Comparison of ENCODE assay signal across 7 cellular contexts in the genomic region with DNA sequence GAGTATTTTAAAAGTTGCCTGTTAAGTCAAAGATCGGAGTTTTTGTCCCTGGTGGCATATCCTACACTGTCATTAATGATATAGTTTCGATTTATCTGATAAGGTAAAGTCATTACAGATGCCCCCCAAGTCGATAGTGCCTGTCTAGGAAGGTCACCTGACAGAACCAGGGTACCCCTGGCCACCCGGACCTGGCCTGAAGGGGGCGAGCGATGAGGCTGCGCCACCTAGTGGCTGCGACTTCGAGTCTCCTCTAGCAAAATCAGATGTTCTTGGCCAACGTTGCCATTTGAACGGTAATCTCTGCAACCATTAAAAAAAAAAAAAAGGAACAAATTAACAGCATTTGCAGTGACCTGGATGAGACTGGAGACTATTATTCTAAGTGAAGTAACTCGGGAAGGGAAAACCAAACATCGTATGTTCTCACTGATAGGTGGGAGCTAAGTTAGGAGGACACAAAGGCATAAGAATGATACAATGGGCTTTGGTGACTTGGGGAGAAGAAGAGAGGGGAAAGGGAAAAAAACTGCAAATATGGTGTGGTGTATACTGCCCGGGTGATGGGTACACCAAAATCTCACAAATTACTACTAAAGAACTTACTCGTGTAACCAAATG.
DNase-seq lines count a peak whose midpoint lies in the region; ATAC-seq and TF ChIP-seq lines count a peak whose summit lies in the region.

No MANE protein-coding gene starts in this region.

- H3K9me3 Mint-ChIP-seq in activated CD8-positive, alpha-beta T cell treated with anti-CD3 and anti-CD28 coated beads, Interleukin-2, amount 10 ng/mL, durations not matched to agents 7 days and 5 days (ENCODE audit: insufficient read depth) = no peaks in the 10 kb centered on the region
- peaks cover 9% of the 10 kb centered on the region for H3K9me3 Mint-ChIP-seq in osteocyte (ENCODE audit: unreplicated experiment)

- no peak overlapping the region for H3K9ac ChIP-seq in GM23248

- H3K27ac ChIP-seq in GM23248 = no peak overlapping the region
- no peak overlapping the region for H3K27ac ChIP-seq in foreskin keratinocyte

- in situ Hi-C loops in GM23248 (cut with MboI) (loop anchor here (10.0 to 25.0 kb wide), 3 partner anchors 212 to 445 kb away; a partner anchor contains a TSS), KBM-7 (cut with MboI; ENCODE audit: low pct_unique_long_range_greater_than_20kb, low sequenced_read_pairs) (no loop called here)

- WGBS in GM23248 (ENCODE audit: low coverage in 1 of 2, low lambda C conversion rate in 2 of 2, missing lambda C conversion rate in 2 of 2), 2 experiments = 19 to 23% methylated on average over 15 of the region's 15 CpGs

- DNase-seq in GM23248 = peak; percentile 77
- peak; percentile 48 for DNase-seq in KBM-7
- DNase-seq in activated CD8-positive, alpha-beta T cell treated with anti-CD3 and anti-CD28 coated beads, Interleukin-2, amount 10 ng/mL, durations not matched to agents 7 days and 5 days = peak; percentile 43
- DNase-seq in foreskin keratinocyte = no peak
- DNase-seq in osteocyte (ENCODE audit: extremely low spot score, unreplicated experiment) = peak; percentile 85
- no peak for DNase-seq in activated effector memory CD4-positive, alpha-beta T cell treated with Interleukin-2 at 50 U/mL for 16 hours

- peak; percentile 60 for ATAC-seq in activated CD8-positive, alpha-beta T cell treated with anti-CD3 and anti-CD28 coated beads, Interleukin-2, amount 10 ng/mL, durations not matched to agents 7 days and 5 days
- peak; percentile 23 for ATAC-seq in foreskin keratinocyte

- H3K79me2 ChIP-seq in GM23248 (ENCODE audit: insufficient read depth) = peaks cover 72% of the 10 kb centered on the region

- CTCF ChIA-PET in activated CD8-positive, alpha-beta T cell treated with anti-CD3 and anti-CD28 coated beads, Interleukin-2, amount 10 ng/mL, durations not matched to agents 7 days and 5 days (lab: Charles Lee) = interaction anchor here (0.6 to 1.6 kb wide), 4 partner anchors 9 to 453 kb away, joined by 3 to 7 read pairs (median 4); no protein-coding TSS in a partner anchor

- H3K27me3 ChIP-seq in GM23248 (replicated peaks; ENCODE audit: insufficient read depth) = no peaks in the 10 kb centered on the region
- H3K27me3 ChIP-seq in foreskin keratinocyte = no peaks in the 10 kb centered on the region

- H3K4me1 Mint-ChIP-seq in activated CD8-positive, alpha-beta T cell treated with anti-CD3 and anti-CD28 coated beads, Interleukin-2, amount 10 ng/mL, durations not matched to agents 7 days and 5 days (ENCODE audit: low read depth) = no peaks in the 10 kb centered on the region
- peaks cover 21% of the 10 kb centered on the region for H3K4me1 Mint-ChIP-seq in osteocyte (ENCODE audit: unreplicated experiment)

- no peaks in the 10 kb centered on the region for H3K9me2 ChIP-seq in GM23248 (ENCODE audit: insufficient read depth)

- peak; percentile 87 for TF ChIP-seq CTCF in GM12874 (IDR thresholded peaks at IDR 0.05; ENCODE audit: insufficient read depth, low read depth, low read length)
- TF ChIP-seq CTCF in foreskin keratinocyte (conservative IDR thresholded peaks at IDR 0.05) = peak; percentile 55
- peak; percentile 94 for TF ChIP-seq CTCF in osteocyte (IDR thresholded peaks at IDR 0.05)

- no peaks in the 10 kb centered on the region for H3K36me3 ChIP-seq in GM23248 (ENCODE audit: low read depth)

- H4K20me1 ChIP-seq in GM23248 (ENCODE audit: insufficient read depth) = no peaks in the 10 kb centered on the region

- H3K27ac Mint-ChIP-seq in activated CD8-positive, alpha-beta T cell treated with anti-CD3 and anti-CD28 coated beads, Interleukin-2, amount 10 ng/mL, durations not matched to agents 7 days and 5 days = no peak overlapping the region
- peak overlapping the region; percentile 16 for H3K27ac Mint-ChIP-seq in osteocyte (ENCODE audit: unreplicated experiment)

- H3K36me3 Mint-ChIP-seq in activated CD8-positive, alpha-beta T cell treated with anti-CD3 and anti-CD28 coated beads, Interleukin-2, amount 10 ng/mL, durations not matched to agents 7 days and 5 days (ENCODE audit: low read depth) = no peaks in the 10 kb centered on the region
- H3K36me3 Mint-ChIP-seq in osteocyte (ENCODE audit: unreplicated experiment) = no peaks in the 10 kb centered on the region

- no peak overlapping the region for H3K4me3 Mint-ChIP-seq in activated CD8-positive, alpha-beta T cell treated with anti-CD3 and anti-CD28 coated beads, Interleukin-2, amount 10 ng/mL, durations not matched to agents 7 days and 5 days
- no peak overlapping the region for H3K4me3 Mint-ChIP-seq in osteocyte (ENCODE audit: unreplicated experiment)

- H3K27me3 Mint-ChIP-seq in activated CD8-positive, alpha-beta T cell treated with anti-CD3 and anti-CD28 coated beads, Interleukin-2, amount 10 ng/mL, durations not matched to agents 7 days and 5 days (ENCODE audit: low read depth) = no peaks in the 10 kb centered on the region
- H3K27me3 Mint-ChIP-seq in osteocyte (ENCODE audit: unreplicated experiment) = no peaks in the 10 kb centered on the region

- no peak overlapping the region for H2AFZ ChIP-seq in GM23248

- H3K4me3 ChIP-seq in GM23248 = no peak overlapping the region

- POLR2A ChIA-PET in activated CD8-positive, alpha-beta T cell treated with anti-CD3 and anti-CD28 coated beads, Interleukin-2, amount 10 ng/mL, durations not matched to agents 7 days and 5 days (lab: Charles Lee) = no interaction called here

- H3K4me1 ChIP-seq in GM23248 (ENCODE audit: insufficient read depth) (no peaks in the 10 kb centered on the region), foreskin keratinocyte (no peaks in the 10 kb centered on the region)

- no peaks in the 10 kb centered on the region for H3K9me3 ChIP-seq in GM23248 (ENCODE audit: low read depth)

- no peak overlapping the region for H3K4me2 ChIP-seq in GM23248 (ENCODE audit: unreplicated experiment)

- H3F3A ChIP-seq in GM23248 (ENCODE audit: insufficient read depth) = no peaks in the 10 kb centered on the region

Comparison
In these comparisons a context has a peak if more than half of its experiments do, and no peak if none do; other contexts are left out.
1. DNase-seq: peak in GM23248 (single experiment), KBM-7 (single experiment), activated CD8-positive, alpha-beta T cell treated with anti-CD3 and anti-CD28 coated beads, Interleukin-2, amount 10 ng/mL, durations not matched to agents 7 days and 5 days (single experiment) and osteocyte (single experiment); none in foreskin keratinocyte (0 of 2) and activated effector memory CD4-positive, alpha-beta T cell treated with Interleukin-2 at 50 U/mL for 16 hours (single experiment).
2. Peak in every context shown above with its lines, with median percentiles within 50 percentile points of each other: CTCF ChIP-seq.